In the genomic region with DNA sequence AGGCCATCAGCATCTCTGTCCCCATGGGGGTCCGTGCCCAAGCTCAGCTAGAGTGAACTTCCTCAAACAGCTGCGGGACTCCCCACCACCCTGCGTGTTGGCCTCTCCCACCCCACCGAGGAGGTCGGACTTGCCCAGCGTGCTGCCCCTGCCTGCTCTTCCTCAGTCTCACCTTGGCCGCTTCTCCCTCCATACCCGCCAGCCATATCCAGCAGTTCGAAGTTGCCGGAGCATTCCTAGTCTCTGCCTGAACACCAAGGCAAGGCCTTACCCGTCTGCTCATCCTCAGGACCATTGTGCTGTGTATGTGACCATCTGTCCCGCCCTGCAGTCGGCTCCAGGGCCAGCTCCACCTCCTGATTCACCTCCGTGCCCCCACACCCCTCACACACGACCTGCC, we compare ENCODE assay signal across 1 cellular context.
TF ChIP-seq lines count a peak whose summit lies in the region.

No MANE protein-coding gene starts in this region.

TF ChIP-seq in A549, 52 proteins besides CTCF, POLR2A, EP300 and RAD21 (continued from another document):
- TF ChIP-seq, protein P1, sequence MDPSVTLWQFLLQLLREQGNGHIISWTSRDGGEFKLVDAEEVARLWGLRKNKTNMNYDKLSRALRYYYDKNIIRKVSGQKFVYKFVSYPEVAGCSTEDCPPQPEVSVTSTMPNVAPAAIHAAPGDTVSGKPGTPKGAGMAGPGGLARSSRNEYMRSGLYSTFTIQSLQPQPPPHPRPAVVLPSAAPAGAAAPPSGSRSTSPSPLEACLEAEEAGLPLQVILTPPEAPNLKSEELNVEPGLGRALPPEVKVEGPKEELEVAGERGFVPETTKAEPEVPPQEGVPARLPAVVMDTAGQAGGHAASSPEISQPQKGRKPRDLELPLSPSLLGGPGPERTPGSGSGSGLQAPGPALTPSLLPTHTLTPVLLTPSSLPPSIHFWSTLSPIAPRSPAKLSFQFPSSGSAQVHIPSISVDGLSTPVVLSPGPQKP (IDR thresholded peaks at IDR 0.05; ENCODE audit: low read depth, low read length) = no peak
- TF ChIP-seq CBX8 (IDR thresholded peaks at IDR 0.05) = no peak
- no peak for TF ChIP-seq GATA3 (IDR thresholded peaks at IDR 0.05; ENCODE audit: borderline replicate concordance)
TF ChIP-seq in A549: peak in this region for 0.
